Comparison of ENCODE assay signal across 7 cellular contexts in the genomic region with DNA sequence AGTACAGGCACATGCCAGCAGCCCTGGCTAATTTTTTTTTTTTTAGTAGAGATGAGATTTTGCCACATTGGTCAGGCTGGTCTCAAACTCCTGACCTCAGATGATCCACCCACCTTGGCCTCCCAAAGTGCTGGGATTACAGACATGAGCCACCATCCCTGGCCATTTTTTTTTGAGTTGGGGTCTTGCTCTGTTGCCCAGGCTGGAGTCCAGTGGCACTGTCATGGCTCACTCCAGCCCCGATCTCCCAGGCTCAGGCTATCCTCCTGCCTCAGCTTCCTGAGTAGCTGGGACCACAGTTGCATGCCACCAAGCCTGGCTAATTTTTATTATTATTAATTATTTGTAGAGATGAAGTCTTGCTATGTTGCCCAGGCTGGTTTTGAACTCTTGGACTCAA. TPM values are rescaled to one million over a fixed set of nuclear protein-coding genes. Genes with fewer than 3 reads are reported as not detected.
DNase-seq lines count a peak whose midpoint lies in the region; ATAC-seq, FAIRE-seq and TF ChIP-seq lines count a peak whose summit lies in the region.
"Not testable (repeated sequence)": the region's sequence is repeated elsewhere in the genome, so short reads cannot be mapped to it uniquely, and the experiment has no call there.

No MANE protein-coding gene starts in this region.

- not testable (repeated sequence) for H3K9me3 ChIP-seq in endothelial cell of umbilical vein (replicated peaks; ENCODE audit: control insufficient read depth, insufficient read depth, low read length); tibial nerve

- TF ChIP-seq EP300 in tibial nerve (IDR thresholded peaks at IDR 0.05): not testable (repeated sequence)

- H2AFZ ChIP-seq in endothelial cell of umbilical vein (ENCODE audit: low read depth, low read length): not testable (repeated sequence)

- CTCF ChIA-PET in WTC11 (lab: Charles Lee); activated CD8-positive, alpha-beta T cell treated with anti-CD3 and anti-CD28 coated beads for 36 hours (lab: Charles Lee): not testable (repeated sequence)
- CTCF ChIA-PET in endothelial cell of umbilical vein (lab: Charles Lee): interaction anchor here (1.3 kb wide), 1 partner anchor 219 kb away, joined by 3 read pairs; no protein-coding TSS in a partner anchor

- not testable (repeated sequence) for H4K20me1 ChIP-seq in endothelial cell of umbilical vein (replicated peaks; ENCODE audit: control insufficient read depth, extremely low read depth, insufficient read depth, low read length)

- H3K27me3 Mint-ChIP-seq in WTC11 (ENCODE audit: low read depth); activated CD8-positive, alpha-beta T cell treated with anti-CD3 and anti-CD28 coated beads for 36 hours; activated T-helper 17 cell treated with anti-CD3 and anti-CD28 coated beads, Interleukin-2, amount 50 U/mL, for 72 hours: not testable (repeated sequence)

- DNase-seq in WTC11 (ENCODE audit: low spot score); activated CD8-positive, alpha-beta T cell treated with anti-CD3 and anti-CD28 coated beads for 36 hours; activated naive CD4-positive, alpha-beta T cell treated with anti-CD3 and anti-CD28 coated beads, Interleukin-2, amount 50 U/mL, for 72 hours (ENCODE audit: low spot score in 2 of 2); endothelial cell of umbilical vein (ENCODE audit: low read depth, low spot score); tibial nerve (ENCODE audit: low spot score in 2 of 2): not testable (repeated sequence)

- POLR2A ChIA-PET in WTC11 (lab: Charles Lee); activated CD8-positive, alpha-beta T cell treated with anti-CD3 and anti-CD28 coated beads for 36 hours (lab: Charles Lee); endothelial cell of umbilical vein (lab: Charles Lee): not testable (repeated sequence)

- H3K79me2 ChIP-seq in endothelial cell of umbilical vein (ENCODE audit: control insufficient read depth, insufficient read depth, low read length): peaks cover 14% of the 10 kb centered on the region

- H3K27me3 ChIP-seq in endothelial cell of umbilical vein (ENCODE audit: control insufficient read depth in 2 of 2, insufficient read depth in 2 of 2, low read length in 2 of 2); tibial nerve: not testable (repeated sequence)

- BruUV-seq in endothelial cell of umbilical vein (replicated peaks; lab: Mats Ljungman, UMichigan): not testable (repeated sequence)

- not testable (repeated sequence) for H3K4me3 ChIP-seq in endothelial cell of umbilical vein (replicated peaks in 1 of 3; ENCODE audit: insufficient read depth in 1 of 3, low read depth in 1 of 3, low read length in 3 of 3); tibial nerve

- not testable (repeated sequence) for TF ChIP-seq POLR2A in endothelial cell of umbilical vein (IDR thresholded peaks at IDR 0.05; ENCODE audit: low read depth, low read length); tibial nerve (IDR thresholded peaks at IDR 0.05)

- H3K27ac ChIP-seq in angular gyrus (ENCODE audit: low read depth, low read length): peak overlapping the region; percentile 38
- peak overlapping the region; percentile 89 for H3K27ac ChIP-seq in endothelial cell of umbilical vein (ENCODE audit: insufficient read depth, low read depth, low read length)
- H3K27ac ChIP-seq in tibial nerve: peak overlapping the region in 3 of 4 donors; percentile 35 to 78 (median 63)

- not testable (repeated sequence) for H3K36me3 ChIP-seq in endothelial cell of umbilical vein (ENCODE audit: control insufficient read depth in 2 of 2, extremely low read depth in 1 of 2, insufficient read depth in 2 of 2, low read length in 2 of 2); tibial nerve

- 100% methylated on average over 1 of the region's 1 CpG for WGBS in tibial nerve, 2 donors

- not testable (repeated sequence) for H3K4me3 Mint-ChIP-seq in WTC11; activated CD8-positive, alpha-beta T cell treated with anti-CD3 and anti-CD28 coated beads for 36 hours
- peak overlapping the region; percentile 50 for H3K4me3 Mint-ChIP-seq in activated T-helper 17 cell treated with anti-CD3 and anti-CD28 coated beads, Interleukin-2, amount 50 U/mL, for 72 hours

- FAIRE-seq in endothelial cell of umbilical vein (lab: Jason Lieb, UNC): not testable (repeated sequence)

- dilution Hi-C loops in endothelial cell of umbilical vein (cut with MboI; ENCODE audit: extremely low pct_ligation_motif_present, low sequenced_read_pairs): not testable (repeated sequence)

- H3K4me1 ChIP-seq in endothelial cell of umbilical vein (ENCODE audit: control insufficient read depth, extremely low read depth, insufficient read depth, low read length): peaks cover 67% of the 10 kb centered on the region
- peaks cover 0 to 56% (median 23%) of the 10 kb centered on the region in 4 donors for H3K4me1 ChIP-seq in tibial nerve

- intact Hi-C loops in activated CD8-positive, alpha-beta T cell treated with anti-CD3 and anti-CD28 coated beads for 36 hours (cut with micrococcal nuclease): loop anchor here (2.0 kb wide), 1 partner anchor 19 kb away; the partner anchor contains the start of gene LRRC8B
- intact Hi-C loops in endothelial cell of umbilical vein (cut with micrococcal nuclease): not testable (repeated sequence)

- H3K9me3 Mint-ChIP-seq in WTC11; activated CD8-positive, alpha-beta T cell treated with anti-CD3 and anti-CD28 coated beads for 36 hours; activated T-helper 17 cell treated with anti-CD3 and anti-CD28 coated beads, Interleukin-2, amount 50 U/mL, for 72 hours; activated naive CD4-positive, alpha-beta T cell treated with anti-CD3 and anti-CD28 coated beads, Interleukin-2, amount 50 U/mL, for 72 hours: not testable (repeated sequence)

- H3K4me2 ChIP-seq in endothelial cell of umbilical vein (ENCODE audit: insufficient read depth, low read length): not testable (repeated sequence)

- H3K27ac Mint-ChIP-seq in WTC11: not testable (repeated sequence)
- H3K27ac Mint-ChIP-seq in activated CD8-positive, alpha-beta T cell treated with anti-CD3 and anti-CD28 coated beads for 36 hours: peak overlapping the region; percentile 84
- peak overlapping the region; percentile 87 for H3K27ac Mint-ChIP-seq in activated T-helper 17 cell treated with anti-CD3 and anti-CD28 coated beads, Interleukin-2, amount 50 U/mL, for 72 hours
- H3K27ac Mint-ChIP-seq in activated naive CD4-positive, alpha-beta T cell treated with anti-CD3 and anti-CD28 coated beads, Interleukin-2, amount 50 U/mL, for 72 hours: peak overlapping the region; percentile 91 to 97

- not testable (repeated sequence) for ATAC-seq in WTC11; activated CD8-positive, alpha-beta T cell treated with anti-CD3 and anti-CD28 coated beads for 36 hours; activated T-helper 17 cell treated with anti-CD3 and anti-CD28 coated beads, Interleukin-2, amount 50 U/mL, for 72 hours (replicated peaks); activated naive CD4-positive, alpha-beta T cell treated with anti-CD3 and anti-CD28 coated beads, Interleukin-2, amount 50 U/mL, for 72 hours

- not testable (repeated sequence) for H3K9ac ChIP-seq in endothelial cell of umbilical vein (replicated peaks; ENCODE audit: extremely low read depth, insufficient read depth, low read length)

- H3K36me3 Mint-ChIP-seq in WTC11: not testable (repeated sequence)
- H3K36me3 Mint-ChIP-seq in activated CD8-positive, alpha-beta T cell treated with anti-CD3 and anti-CD28 coated beads for 36 hours (ENCODE audit: low read depth): peaks cover 50% of the 10 kb centered on the region
- peaks cover 71% of the 10 kb centered on the region for H3K36me3 Mint-ChIP-seq in activated T-helper 17 cell treated with anti-CD3 and anti-CD28 coated beads, Interleukin-2, amount 50 U/mL, for 72 hours (ENCODE audit: low read depth)
- H3K36me3 Mint-ChIP-seq in activated naive CD4-positive, alpha-beta T cell treated with anti-CD3 and anti-CD28 coated beads, Interleukin-2, amount 50 U/mL, for 72 hours: peaks cover 14 to 26% of the 10 kb centered on the region in 2 donors

- TF ChIP-seq CTCF in WTC11 (IDR thresholded peaks at IDR 0.05); activated CD8-positive, alpha-beta T cell treated with anti-CD3 and anti-CD28 coated beads for 36 hours (IDR thresholded peaks at IDR 0.05); endothelial cell of umbilical vein (IDR thresholded peaks at IDR 0.05; ENCODE audit: extremely low read depth in 1 of 2, insufficient read depth in 1 of 2, low read depth in 1 of 2, low read length in 2 of 2); tibial nerve (IDR thresholded peaks at IDR 0.05): not testable (repeated sequence)

- H3K4me1 Mint-ChIP-seq in WTC11: peaks cover 10% of the 10 kb centered on the region
- H3K4me1 Mint-ChIP-seq in activated CD8-positive, alpha-beta T cell treated with anti-CD3 and anti-CD28 coated beads for 36 hours (ENCODE audit: low read depth): peaks cover 82% of the 10 kb centered on the region
- peaks cover 49% of the 10 kb centered on the region for H3K4me1 Mint-ChIP-seq in activated T-helper 17 cell treated with anti-CD3 and anti-CD28 coated beads, Interleukin-2, amount 50 U/mL, for 72 hours

- H3K9me1 ChIP-seq in endothelial cell of umbilical vein (replicated peaks; ENCODE audit: control insufficient read depth, extremely low read depth, insufficient read depth, low read length): not testable (repeated sequence)

RNA-seq across cellular contexts. Expression of gene LRRC8B, which starts 19.0 kb away (rescaled TPM):
- total RNA-seq in WTC11 (2021) (23.6 to 25.5 TPM (median 24.2 TPM) in 3 replicates), endothelial cell of umbilical vein (15.2 and 15.9 TPM in 2 replicates), tibial nerve (10 to 100 TPM; 27.1 to 48.0 (median 35.1) TPM)
- 10 to 100 TPM; 24.9 to 31.7 TPM for total RNA-seq in activated CD8-positive, alpha-beta T cell treated with anti-CD3 and anti-CD28 coated beads for 36 hours
- total RNA-seq in activated T-helper 17 cell treated with anti-CD3 and anti-CD28 coated beads, Interleukin-2, amount 50 U/mL, for 72 hours: 10 to 100 TPM; 16.3 to 45.8 TPM
- 10 to 100 TPM; 31.1 to 47.9 TPM for total RNA-seq in activated naive CD4-positive, alpha-beta T cell treated with anti-CD3 and anti-CD28 coated beads, Interleukin-2, amount 50 U/mL, for 72 hours
- 15.3 and 15.8 TPM in 2 replicates for polyA plus RNA-seq in endothelial cell of umbilical vein
- polyA plus RNA-seq in endothelial cell of umbilical vein (2011; cell fraction: cytosol; rRNA removed): 9.4 and 10.6 TPM in 2 replicates
- 14.0 and 14.2 TPM in 2 replicates for polyA plus RNA-seq in endothelial cell of umbilical vein (2011; cell fraction: nucleus; rRNA removed)
- polyA plus RNA-seq in endothelial cell of umbilical vein (2012): 5.6 and 9.0 TPM in 2 replicates
- polyA minus RNA-seq in endothelial cell of umbilical vein: 33.7 and 38.1 TPM in 2 replicates
- 8.0 TPM for polyA minus RNA-seq in endothelial cell of umbilical vein (2011; cell fraction: cytosol; rRNA and poly(A)+ RNA removed)
- polyA minus RNA-seq in endothelial cell of umbilical vein (2011; cell fraction: nucleus; rRNA and poly(A)+ RNA removed): 22.9 and 41.2 TPM in 2 replicates

Comparison
In these comparisons a context has a peak if more than half of its experiments do, and no peak if none do; other contexts are left out.
1. H3K27ac ChIP-seq: peak in every context shown above with its lines; median percentile 89 in endothelial cell of umbilical vein; 63 in tibial nerve; 38 in angular gyrus.